36 cellular contexts compared by ENCODE assay signal in the genomic region with DNA sequence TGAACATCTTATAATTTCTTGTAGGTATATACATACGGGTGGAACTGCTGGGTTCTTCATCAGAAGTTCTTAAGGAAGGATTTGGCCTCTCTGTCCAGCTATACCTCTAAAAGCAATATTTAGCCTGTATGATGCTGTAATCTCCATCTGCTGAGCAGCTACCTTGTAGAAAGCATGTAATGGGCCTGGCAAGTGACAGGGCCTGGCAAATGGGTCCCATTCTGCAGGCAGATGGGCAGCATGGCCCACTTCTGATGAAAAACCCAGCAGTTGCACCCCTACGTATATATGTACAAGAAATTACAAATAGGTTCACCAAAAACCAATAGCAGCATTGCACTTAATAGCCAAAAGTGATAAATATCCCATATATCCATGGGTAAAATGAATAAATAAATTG. TPM values are rescaled to one million over a fixed set of nuclear protein-coding genes. Genes with fewer than 3 reads are reported as not detected.
DNase-seq lines count a peak whose midpoint lies in the region; ATAC-seq and TF ChIP-seq lines count a peak whose summit lies in the region.
"Had no signal": no experiment of that assay in that cellular context is flagged by ENCODE, and none has a peak within 500 bp of the region (broad histone marks: within the 10 kb centered on the region; RNA-seq: fewer than 3 reads in every experiment).

No MANE protein-coding gene starts in this region.

- no peaks in the 10 kb centered on the region for H3K36me3 Mint-ChIP-seq in activated CD4-positive, alpha-beta T cell treated with anti-CD3 and anti-CD28 coated beads, Interleukin-2, amount 10 ng/mL, durations not matched to agents 24 days and 14 days (ENCODE audit: low read depth)
- H3K36me3 Mint-ChIP-seq: CD14-positive monocyte; CD4-positive, alpha-beta memory T cell; CD4-positive, CD25-positive, alpha-beta regulatory T cell; CD8-positive, alpha-beta memory T cell; CD8-positive, alpha-beta T cell had no signal

- no peak for TF ChIP-seq POLR2A in esophagus muscularis mucosa (IDR thresholded peaks at IDR 0.05; ENCODE audit: low read depth)

- H3K4me3 Mint-ChIP-seq in activated CD4-positive, alpha-beta T cell treated with anti-CD3 and anti-CD28 coated beads, Interleukin-2, amount 10 ng/mL, durations not matched to agents 24 days and 14 days = no peak overlapping the region
- H3K4me3 Mint-ChIP-seq: B cell; CD14-positive monocyte; CD4-positive, alpha-beta memory T cell; CD4-positive, alpha-beta T cell; CD4-positive, CD25-positive, alpha-beta regulatory T cell; CD8-positive, alpha-beta memory T cell; CD8-positive, alpha-beta T cell had no signal

- H3K9me3 Mint-ChIP-seq in activated CD4-positive, alpha-beta T cell treated with anti-CD3 and anti-CD28 coated beads, Interleukin-2, amount 10 ng/mL, durations not matched to agents 24 days and 14 days = no peaks in the 10 kb centered on the region
- H3K9me3 Mint-ChIP-seq: CD14-positive monocyte; CD4-positive, alpha-beta memory T cell; CD4-positive, alpha-beta T cell; CD8-positive, alpha-beta T cell had no signal

- ATAC-seq in GM19023 (IDR thresholded peaks at IDR 0.05; ENCODE audit: unreplicated experiment) = no peak
- ATAC-seq: A549; CD8-positive, alpha-beta T cell had no signal

- H3K27me3 Mint-ChIP-seq in activated CD4-positive, alpha-beta T cell treated with anti-CD3 and anti-CD28 coated beads, Interleukin-2, amount 10 ng/mL, durations not matched to agents 24 days and 14 days = no peaks in the 10 kb centered on the region
- H3K27me3 Mint-ChIP-seq: B cell; CD4-positive, CD25-positive, alpha-beta regulatory T cell had no signal

- TF ChIP-seq EP300 in esophagus muscularis mucosa (IDR thresholded peaks at IDR 0.05) = no peak

- no peaks in the 10 kb centered on the region for H3K36me3 ChIP-seq in OCI-LY3 (replicated peaks; ENCODE audit: low read depth, low read length)
- H3K36me3 ChIP-seq in esophagus muscularis mucosa = no peaks in the 10 kb centered on the region
- H3K36me3 ChIP-seq in ascending aorta = no peaks in the 10 kb centered on the region
- H3K36me3 ChIP-seq: BE2C; BLaER1; BLaER1 treated with 17β-estradiol and CSF1 and Interleukin-3, amounts not matched to agents 10 nM and 100 nM had no signal

- H3K79me2 ChIP-seq in OCI-LY3 (ENCODE audit: low read length) = no peaks in the 10 kb centered on the region

- no peaks in the 10 kb centered on the region for H3K4me1 Mint-ChIP-seq in activated CD4-positive, alpha-beta T cell treated with anti-CD3 and anti-CD28 coated beads, Interleukin-2, amount 10 ng/mL, durations not matched to agents 24 days and 14 days
- H3K4me1 Mint-ChIP-seq: B cell; CD14-positive monocyte; CD4-positive, alpha-beta memory T cell; CD4-positive, CD25-positive, alpha-beta regulatory T cell; CD8-positive, alpha-beta memory T cell had no signal

- peak overlapping the region; percentile 29; the same call in 1 of the 2 replicates for H3K4me2 ChIP-seq in OCI-LY3 (ENCODE audit: low read length)
- H3K4me2 ChIP-seq: A549; BLaER1; BLaER1 treated with 17β-estradiol and CSF1 and Interleukin-3, amounts not matched to agents 10 nM and 100 nM had no signal

- intact Hi-C loops in activated CD4-positive, alpha-beta T cell treated with anti-CD3 and anti-CD28 coated beads, Interleukin-2, amount 10 ng/mL, durations not matched to agents 24 days and 14 days (cut with micrococcal nuclease) = no loop called here
- intact Hi-C loops in esophagus muscularis mucosa (cut with DNase I) = no loop called here
- intact Hi-C loops in ascending aorta (cut with DNase I) = no loop called here

- H2AFZ ChIP-seq in OCI-LY3 (ENCODE audit: low read depth, low read length) = peak overlapping the region; percentile 31; the same call in 1 of the 2 replicates

- H3K4me3 ChIP-seq in OCI-LY3 (ENCODE audit: low read length) (no peak overlapping the region), esophagus muscularis mucosa (no peak overlapping the region), ascending aorta (no peak overlapping the region)
- H3K4me3 ChIP-seq: A549; BLaER1; BLaER1 treated with 17β-estradiol and CSF1 and Interleukin-3, amounts not matched to agents 10 nM and 100 nM had no signal

- H3K9ac ChIP-seq in OCI-LY3 (ENCODE audit: low read length) = no peak overlapping the region
- H3K9ac ChIP-seq: BLaER1; BLaER1 treated with 17β-estradiol and CSF1 and Interleukin-3, amounts not matched to agents 10 nM and 100 nM had no signal

- H4K20me1 ChIP-seq in OCI-LY3 (ENCODE audit: insufficient read depth, low read length) = no peaks in the 10 kb centered on the region
- H4K20me1 ChIP-seq: BLaER1; BLaER1 treated with 17β-estradiol and CSF1 and Interleukin-3, amounts not matched to agents 10 nM and 100 nM had no signal

- no peak overlapping the region for H3K27ac Mint-ChIP-seq in activated CD4-positive, alpha-beta T cell treated with anti-CD3 and anti-CD28 coated beads, Interleukin-2, amount 10 ng/mL, durations not matched to agents 24 days and 14 days
- H3K27ac Mint-ChIP-seq: B cell; CD14-positive monocyte; CD4-positive, alpha-beta memory T cell; CD4-positive, alpha-beta T cell; CD8-positive, alpha-beta memory T cell; CD8-positive, alpha-beta T cell had no signal

- 95% methylated on average over 2 of the region's 2 CpGs for WGBS in esophagus muscularis mucosa

- 0 out of 2 replicates have a peak, but pooled peaks cover 5% of the 10 kb centered on the region for H3K9me3 ChIP-seq in OCI-LY3 (ENCODE audit: insufficient read depth, low read length)
- H3K9me3 ChIP-seq in esophagus muscularis mucosa = no peaks in the 10 kb centered on the region
- H3K9me3 ChIP-seq in ascending aorta = no peaks in the 10 kb centered on the region
- H3K9me3 ChIP-seq: A549, BE2C, BLaER1, Caco-2 had no signal

- H3K27me3 ChIP-seq in OCI-LY3 (ENCODE audit: low read depth, low read length) = no peaks in the 10 kb centered on the region
- H3K27me3 ChIP-seq in esophagus muscularis mucosa = peaks cover 0 to 29% (median 0%) of the 10 kb centered on the region in 4 donors
- H3K27me3 ChIP-seq in ascending aorta = no peaks in the 10 kb centered on the region
- H3K27me3 ChIP-seq: BE2C; BLaER1; BLaER1 treated with 17β-estradiol and CSF1 and Interleukin-3, amounts not matched to agents 10 nM and 100 nM had no signal

- in situ Hi-C loops in G401 (cut with HindIII; ENCODE audit: low sequenced_read_pairs) = no loop called here

- H3K27ac ChIP-seq in OCI-LY3 (ENCODE audit: low read length) (no peak overlapping the region), esophagus muscularis mucosa (replicated peaks in 1 of 4) (no peak overlapping the region), ascending aorta (no peak overlapping the region)
- H3K27ac ChIP-seq: 22Rv1; A549; BLaER1; BLaER1 treated with 17β-estradiol and CSF1 and Interleukin-3, amounts not matched to agents 10 nM and 100 nM; C4-2B had no signal

- H3K4me1 ChIP-seq in OCI-LY3 (ENCODE audit: low read length) (peaks cover 18% of the 10 kb centered on the region), esophagus muscularis mucosa (no peaks in the 10 kb centered on the region), ascending aorta (no peaks in the 10 kb centered on the region)
- H3K4me1 ChIP-seq: A549; BE2C; BLaER1; BLaER1 treated with 17β-estradiol and CSF1 and Interleukin-3, amounts not matched to agents 10 nM and 100 nM; Caco-2 had no signal

- TF ChIP-seq CTCF in OCI-LY3 (IDR thresholded peaks at IDR 0.05; ENCODE audit: low read depth, low read length) (no peak), esophagus muscularis mucosa (IDR thresholded peaks at IDR 0.05) (no peak), ascending aorta (IDR thresholded peaks at IDR 0.05) (no peak)

- peak; percentile 35 for DNase-seq in activated CD4-positive, alpha-beta T cell treated with anti-CD3 and anti-CD28 coated beads, Interleukin-2, amount 10 ng/mL, durations not matched to agents 24 days and 14 days
- DNase-seq in activated CD4-positive, alpha-beta T cell treated with anti-CD3 and anti-CD28 coated beads, Interleukin-2, amount 50 U/mL, for 48 hours = no peak
- peak; percentile 64 for DNase-seq in G401 (ENCODE audit: low spot score)
- DNase-seq in esophagus muscularis mucosa (ENCODE audit: extremely low spot score) = peak; percentile 72
- no peak for DNase-seq in ascending aorta (ENCODE audit: low spot score in 2 of 2)
- DNase-seq in SKM-1 (lab: John Stamatoyannopoulos, UW; ENCODE audit: unreplicated experiment) = no peak
- DNase-seq: 8988T; ACHN; AML-193; BE2C; C1 segment of cervical spinal cord; Caco-2; Calu3; CD4-positive, alpha-beta memory T cell; CD4-positive, alpha-beta T cell; CD4-positive, CD25-positive, alpha-beta regulatory T cell; CD8-positive, alpha-beta memory T cell; CD8-positive, alpha-beta T cell; COR-L47; DMS 273 treated with DMSO at 0.1 percent for 48 hours; DMS153; DMS53; DMS79; DMS79 treated with DMSO at 0.1 percent for 48 hours; DND-41; EL had no signal

RNA-seq across cellular contexts. Expression of a gene that starts 9.0 kb away (rescaled TPM):
- not detected in 2 replicates for total RNA-seq in activated CD4-positive, alpha-beta T cell treated with anti-CD3 and anti-CD28 coated beads, Interleukin-2, amount 10 ng/mL, durations not matched to agents 24 days and 14 days
- not detected in 2 replicates for total RNA-seq in G401 (2014; rRNA removed; shearing (Covaris generic))
- 1 to 10 TPM in 2 of 4 donors, under 1 TPM in 2; 0.84 to 2.1 (median 1.3) TPM for total RNA-seq in esophagus muscularis mucosa
- total RNA-seq in ascending aorta = not detected
- total RNA-seq: A673; B cell; Calu3; CD4-positive, alpha-beta memory T cell; CD4-positive, alpha-beta T cell; CD4-positive, CD25-positive, alpha-beta regulatory T cell; CD8-positive, alpha-beta memory T cell; CD8-positive, alpha-beta T cell had no signal

Comparison
In these comparisons a context has a peak if more than half of its experiments do, and no peak if none do; other contexts are left out.
1. DNase-seq: peak in activated CD4-positive, alpha-beta T cell treated with anti-CD3 and anti-CD28 coated beads, Interleukin-2, amount 10 ng/mL, durations not matched to agents 24 days and 14 days (single experiment), G401 (single experiment) and esophagus muscularis mucosa (single experiment); none in activated CD4-positive, alpha-beta T cell treated with anti-CD3 and anti-CD28 coated beads, Interleukin-2, amount 50 U/mL, for 48 hours (0 of 2), ascending aorta (0 of 2) and SKM-1 (single experiment).